In the genomic region with DNA sequence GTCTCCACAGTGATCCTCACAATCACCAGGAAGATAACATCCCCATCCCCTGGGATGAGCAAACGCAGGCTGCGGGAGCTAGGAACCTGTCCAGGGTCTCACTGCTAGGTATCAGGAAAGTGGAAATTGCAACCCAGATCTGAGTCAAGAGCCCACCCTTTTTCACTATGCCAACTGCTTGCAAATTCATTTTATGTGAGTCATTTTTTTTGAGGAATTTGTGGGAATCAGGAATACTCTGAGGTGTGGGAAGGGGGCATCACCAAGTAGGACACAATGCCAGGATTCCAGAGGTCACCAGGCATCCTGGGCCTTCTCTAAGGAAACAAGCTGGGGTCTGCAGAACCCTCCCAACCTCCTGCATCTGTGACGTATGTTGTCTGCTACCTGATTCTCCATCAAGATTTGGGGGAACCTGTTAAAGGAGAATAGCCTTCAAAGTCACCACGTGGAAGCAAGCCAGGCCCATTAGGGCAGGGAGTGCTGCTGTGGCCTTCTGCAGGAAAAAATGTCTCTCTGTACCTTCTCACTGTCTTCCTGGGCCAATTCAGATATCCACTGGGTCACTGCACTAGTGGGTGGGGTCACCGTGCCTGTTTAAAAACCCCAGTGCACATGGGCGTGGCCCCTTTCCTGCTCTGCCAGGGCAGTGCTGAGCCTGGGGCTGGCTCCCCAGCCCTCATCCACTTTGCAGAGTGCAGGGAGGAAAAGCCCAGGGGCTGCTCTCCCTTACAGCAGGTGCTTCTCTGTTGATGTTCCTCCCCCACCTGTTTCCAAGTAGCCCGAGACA, we compare ENCODE assay signal across 14 cellular contexts. TPM values are rescaled to one million over a fixed set of nuclear protein-coding genes. Genes with fewer than 3 reads are reported as not detected.
DNase-seq lines count a peak whose midpoint lies in the region; ATAC-seq and TF ChIP-seq lines count a peak whose summit lies in the region.
"Had no signal": no experiment of that assay in that cellular context is flagged by ENCODE, and none has a peak within 500 bp of the region (broad histone marks: within the 10 kb centered on the region; RNA-seq: fewer than 3 reads in every experiment).

No MANE protein-coding gene starts in this region.

- H4K91ac ChIP-seq in neuronal stem cell (ENCODE audit: low read depth, low read length, poor library complexity) = no peak overlapping the region

- no CpG with 5 or more reads among the region's 7 CpGs for WGBS in neuronal stem cell (ENCODE audit: extremely low coverage in 2 of 2, insufficient read length in 2 of 2, insufficient replicate concordance in 1 of 2), 2 donors

- no peak for TF ChIP-seq CTCF in HEK293 (tag by site-specific recombination; IDR thresholded peaks at IDR 0.05)
- no peak for TF ChIP-seq CTCF in VCaP (conservative IDR thresholded peaks at IDR 0.05)

- H4K8ac ChIP-seq in neuronal stem cell (ENCODE audit: low read depth, low read length) = no peak overlapping the region

- no peak overlapping the region for H3K4me3 ChIP-seq in HEK293 (ENCODE audit: low read depth, low read length)
- H3K4me3 ChIP-seq in neuronal stem cell (ENCODE audit: low read length in 2 of 2) = no peak overlapping the region

- H3K4me1 ChIP-seq in HEK293 (ENCODE audit: control insufficient read depth, insufficient read depth, low read length) (no peaks in the 10 kb centered on the region), neuronal stem cell (ENCODE audit: control insufficient read depth in 2 of 2, insufficient read depth in 1 of 2, low read depth in 1 of 2, low read length in 2 of 2) (peaks cover 0 to 2% of the 10 kb centered on the region in 2 donors)

- peak overlapping the region; percentile 17 for H3K18ac ChIP-seq in neuronal stem cell (ENCODE audit: low read length)

- no peak overlapping the region for H2BK120ac ChIP-seq in neuronal stem cell (ENCODE audit: low read depth, low read length)

- H3K14ac ChIP-seq in neuronal stem cell (ENCODE audit: low read length) = no peak overlapping the region

- H3K9me3 ChIP-seq in HEK293 (ENCODE audit: control insufficient read depth, insufficient read depth, low read depth, low read length) (no peaks in the 10 kb centered on the region), neuronal stem cell (replicated peaks in 1 of 2; ENCODE audit: control insufficient read depth in 2 of 2, insufficient read depth in 1 of 2, low read depth in 1 of 2, low read length in 2 of 2) (peaks cover 0 to 5% of the 10 kb centered on the region in 2 donors)

- peaks cover 0 to 9% (median 0%) of the 10 kb centered on the region in 3 experiments for H3K27me3 ChIP-seq in neuronal stem cell (ENCODE audit: control insufficient read depth in 3 of 3, insufficient read depth in 3 of 3, low read depth in 1 of 3, low read length in 3 of 3)

- no peak overlapping the region for H3K4me2 ChIP-seq in neuronal stem cell (ENCODE audit: insufficient read depth, low read length, poor library complexity, severe bottlenecking)

- CTCF ChIA-PET in HEK293 (lab: Yijun Ruan, JAX) = no interaction called here

- no peak overlapping the region for H3K4ac ChIP-seq in neuronal stem cell (ENCODE audit: low read length)

- H2AK5ac ChIP-seq in neuronal stem cell (ENCODE audit: low read depth, low read length) = no peak overlapping the region

- peak; percentile 76 for DNase-seq in A172 (ENCODE audit: low spot score)
- DNase-seq in neuronal stem cell (ENCODE audit: low spot score) = no peak
- DNase-seq in OCI-M1 (lab: John Stamatoyannopoulos, UW) = no peak
- no peak for DNase-seq in stimulated activated CD4-positive, alpha-beta T cell treated with anti-CD3 and anti-CD28 coated beads, Interleukin-4, amount 100 ng/mL, for 24 hours
- DNase-seq: C1 segment of cervical spinal cord, DND-41, HFFc6, MM.1S, NCI-H1092 treated with DMSO at 0.1 percent for 48 hours, NCI-H2081 treated with DMSO at 0.1 percent for 48 hours, NCI-H524 had no signal

- H2BK15ac ChIP-seq in neuronal stem cell (ENCODE audit: low read length) = peak overlapping the region; percentile 2

- POLR2A ChIA-PET in HEK293 (lab: Yijun Ruan, JAX) = no interaction called here

- H3K23ac ChIP-seq in neuronal stem cell (ENCODE audit: low read depth, low read length, poor library complexity) = no peak overlapping the region

- H3K79me1 ChIP-seq in neuronal stem cell (ENCODE audit: low read depth, low read length) = no peaks in the 10 kb centered on the region

- no peak overlapping the region for H2BK5ac ChIP-seq in neuronal stem cell (ENCODE audit: low read length)

- H3K36me3 ChIP-seq in HEK293 (ENCODE audit: control insufficient read depth in 2 of 2, insufficient read depth in 1 of 2, low read length in 2 of 2) (no peaks in the 10 kb centered on the region), neuronal stem cell (replicated peaks in 1 of 2; ENCODE audit: control insufficient read depth in 2 of 2, insufficient read depth in 2 of 2, low read length in 2 of 2) (no peaks in the 10 kb centered on the region)

- H3K9ac ChIP-seq in neuronal stem cell (ENCODE audit: low read depth, low read length, poor library complexity) = no peak overlapping the region

- no peak overlapping the region for H2AFZ ChIP-seq in neuronal stem cell (ENCODE audit: low read length)

- H3K27ac ChIP-seq in HEK293 (ENCODE audit: extremely low read depth, low read depth, low read length) = no peak overlapping the region
- H3K27ac ChIP-seq in VCaP = peak overlapping the region; percentile 93
- no peak overlapping the region for H3K27ac ChIP-seq in neuronal stem cell (replicated peaks; ENCODE audit: low read length)

- no peak overlapping the region for H2BK12ac ChIP-seq in neuronal stem cell (ENCODE audit: low read length)

- no peak for ATAC-seq in GM21447 (IDR thresholded peaks at IDR 0.05; ENCODE audit: unreplicated experiment)

TF ChIP-seq in HEK293, 187 proteins besides CTCF, POLR2A, EP300 and RAD21:
- no peak for TF ChIP-seq ZNF776 (tag by site-specific recombination; IDR thresholded peaks at IDR 0.05; ENCODE audit: borderline replicate concordance)
- TF ChIP-seq, protein P1, sequence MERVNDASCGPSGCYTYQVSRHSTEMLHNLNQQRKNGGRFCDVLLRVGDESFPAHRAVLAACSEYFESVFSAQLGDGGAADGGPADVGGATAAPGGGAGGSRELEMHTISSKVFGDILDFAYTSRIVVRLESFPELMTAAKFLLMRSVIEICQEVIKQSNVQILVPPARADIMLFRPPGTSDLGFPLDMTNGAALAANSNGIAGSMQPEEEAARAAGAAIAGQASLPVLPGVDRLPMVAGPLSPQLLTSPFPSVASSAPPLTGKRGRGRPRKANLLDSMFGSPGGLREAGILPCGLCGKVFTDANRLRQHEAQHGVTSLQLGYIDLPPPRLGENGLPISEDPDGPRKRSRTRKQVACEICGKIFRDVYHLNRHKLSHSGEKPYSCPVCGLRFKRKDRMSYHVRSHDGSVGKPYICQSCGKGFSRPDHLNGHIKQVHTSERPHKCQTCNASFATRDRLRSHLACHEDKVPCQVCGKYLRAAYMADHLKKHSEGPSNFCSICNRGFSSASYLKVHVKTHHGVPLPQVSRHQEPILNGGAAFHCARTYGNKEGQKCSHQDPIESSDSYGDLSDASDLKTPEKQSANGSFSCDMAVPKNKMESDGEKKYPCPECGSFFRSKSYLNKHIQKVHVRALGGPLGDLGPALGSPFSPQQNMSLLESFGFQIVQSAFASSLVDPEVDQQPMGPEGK (tag by site-specific recombination; IDR thresholded peaks at IDR 0.05) = no peak
- no peak for TF ChIP-seq ZNF24 (tag by site-specific recombination; IDR thresholded peaks at IDR 0.05)
- no peak for TF ChIP-seq ZNF214 (tag by site-specific recombination; IDR thresholded peaks at IDR 0.05; ENCODE audit: borderline replicate concordance)
- peak; percentile 12 for TF ChIP-seq SETDB1 (IDR thresholded peaks at IDR 0.05; ENCODE audit: insufficient read length, low read length)

RNA-seq across cellular contexts. Expression of a gene that starts 50.2 kb away (rescaled TPM):
- 211 and 213 TPM in 2 replicates for total RNA-seq in A172 (2014; rRNA removed; shearing (Covaris generic))
- polyA plus RNA-seq in neuronal stem cell (2013, experiment 1 of 2) = 56.7 TPM
- polyA plus RNA-seq in neuronal stem cell (2013, experiment 2 of 2) = 57.6 TPM
